Comparison of ENCODE assay signal across 26 cellular contexts in the genomic region with DNA sequence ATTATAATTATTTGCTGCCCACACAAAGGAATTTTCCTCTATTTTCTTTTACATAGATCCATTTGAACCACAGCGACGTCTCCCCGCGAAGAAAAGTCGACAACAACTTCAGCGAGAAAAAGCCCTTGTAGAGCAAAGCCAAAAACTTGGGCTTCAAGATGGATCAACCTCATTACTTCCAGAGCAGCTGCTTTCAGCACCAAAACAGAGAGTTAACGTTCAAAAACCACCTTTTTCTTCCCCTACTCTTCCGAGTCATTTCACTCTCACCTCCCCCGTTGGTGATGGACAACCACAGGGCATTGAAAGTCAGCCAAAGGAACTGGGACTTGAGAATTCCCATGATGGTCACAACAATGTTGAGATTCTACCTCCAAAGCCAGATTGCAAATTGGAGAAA.
"Had no signal": no experiment of that assay in that cellular context is flagged by ENCODE, and none has a peak within 500 bp of the region (broad histone marks: within the 10 kb centered on the region; RNA-seq: fewer than 3 reads in every experiment).

No MANE protein-coding gene starts in this region.

- H3K27ac ChIP-seq: neutrophil, parathyroid adenoma, vagina had no signal

- H3K27me3 Mint-ChIP-seq: activated CD4-positive, alpha-beta memory T cell treated with anti-CD3 and anti-CD28 coated beads for 36 hours; natural killer cell treated with Interleukin-12 subunit alpha and Interleukin-12 subunit beta and Interleukin-15 and Interleukin-18, amount 100 ng/mL, for 72 hours; type B pancreatic cell had no signal

- H2AFZ ChIP-seq: parathyroid adenoma had no signal

- H3K4me1 ChIP-seq: parathyroid adenoma had no signal

- H3K9me3 ChIP-seq: neutrophil, thoracic aorta, vagina had no signal

- H3K27ac Mint-ChIP-seq: activated CD4-positive, alpha-beta memory T cell treated with anti-CD3 and anti-CD28 coated beads for 36 hours; activated naive CD4-positive, alpha-beta T cell treated with anti-CD3 and anti-CD28 coated beads for 36 hours; activated T-helper 2 cell treated with anti-CD3 and anti-CD28 coated beads, Interferon-gamma antibody, Interleukin-2, Interleukin-4, amounts not matched to agents 10 μg/mL and 5 μg/mL and 100 μg/mL, durations not matched to agents 14 hours and 24 hours and 36 hours; natural killer cell treated with Interleukin-12 subunit alpha and Interleukin-12 subunit beta and Interleukin-15 and Interleukin-18, amount 100 ng/mL, for 72 hours; type B pancreatic cell had no signal

- ATAC-seq: activated T-cell treated with anti-CD3 and anti-CD28 coated beads, Interleukin-2, amount 50 U/mL, for 4 hours; esophagus mucosa; natural killer cell treated with Interleukin-12 subunit alpha and Interleukin-12 subunit beta and Interleukin-15 and Interleukin-18, amount 100 ng/mL, for 72 hours; right cardiac atrium had no signal

- DNase-seq: activated CD4-positive, alpha-beta memory T cell treated with anti-CD3 and anti-CD28 coated beads for 36 hours; activated CD4-positive, alpha-beta T cell treated with anti-CD3 and anti-CD28 coated beads for 48 hours; activated CD4-positive, CD25-positive, alpha-beta regulatory T cell; activated naive CD4-positive, alpha-beta T cell treated with anti-CD3 and anti-CD28 coated beads for 36 hours; activated T-cell treated with anti-CD3 and anti-CD28 coated beads, Interleukin-2, amount 50 U/mL, for 4 hours; central memory CD4-positive, alpha-beta T cell; effector memory CD4-positive, alpha-beta T cell; foreskin melanocyte; glutamatergic neuron; hypothalamus; left ventricle myocardium superior; mammary epithelial cell; midbrain; right cardiac atrium; stimulated activated CD4-positive, alpha-beta T cell treated with anti-CD3 and anti-CD28 coated beads, Interleukin-4, amount 100 ng/mL, for 24 hours; stimulated activated naive CD4-positive, alpha-beta T cell treated with Interleukin-2 at 50 U/mL for 16 hours had no signal

- H3K4me3 Mint-ChIP-seq: activated CD4-positive, alpha-beta memory T cell treated with anti-CD3 and anti-CD28 coated beads for 36 hours; activated naive CD4-positive, alpha-beta T cell treated with anti-CD3 and anti-CD28 coated beads for 36 hours; activated T-cell treated with anti-CD3 and anti-CD28 coated beads, Interleukin-2, amount 50 U/mL, for 4 hours; natural killer cell treated with Interleukin-12 subunit alpha and Interleukin-12 subunit beta and Interleukin-15 and Interleukin-18, amount 100 ng/mL, for 72 hours; type B pancreatic cell had no signal

- H3K9ac ChIP-seq: parathyroid adenoma had no signal

- H3K79me2 ChIP-seq: parathyroid adenoma had no signal

- H3K27me3 ChIP-seq: neutrophil, vagina had no signal

- FAIRE-seq: colon, endothelial cell of umbilical vein had no signal

- H3K9me3 Mint-ChIP-seq: activated CD4-positive, alpha-beta memory T cell treated with anti-CD3 and anti-CD28 coated beads for 36 hours; activated naive CD4-positive, alpha-beta T cell treated with anti-CD3 and anti-CD28 coated beads for 36 hours; activated T-cell treated with anti-CD3 and anti-CD28 coated beads, Interleukin-2, amount 50 U/mL, for 4 hours; activated T-helper 2 cell treated with anti-CD3 and anti-CD28 coated beads, Interferon-gamma antibody, Interleukin-2, Interleukin-4, amounts not matched to agents 10 μg/mL and 5 μg/mL and 100 μg/mL, durations not matched to agents 14 hours and 24 hours and 36 hours; natural killer cell treated with Interleukin-12 subunit alpha and Interleukin-12 subunit beta and Interleukin-15 and Interleukin-18, amount 100 ng/mL, for 72 hours; type B pancreatic cell had no signal

- H3K4me3 ChIP-seq: thoracic aorta, vagina had no signal
